ENCODE assay signal across 26 cellular contexts in genomic region chr1:97824200-97824599, GRCh38.
"Had no signal": no experiment of that assay in that cellular context is flagged by ENCODE, and none has a peak within 500 bp of the region (broad histone marks: within the 10 kb centered on the region; RNA-seq: fewer than 3 reads in every experiment).

No MANE protein-coding gene starts in this region.

- H3K27me3 Mint-ChIP-seq: activated CD4-positive, alpha-beta memory T cell treated with anti-CD3 and anti-CD28 coated beads, Interleukin-2, amount 10 ng/mL, durations not matched to agents 7 days and 5 days; activated CD4-positive, alpha-beta T cell treated with anti-CD3 and anti-CD28 coated beads, Interleukin-2, amount 10 ng/mL, durations not matched to agents 7 days and 5 days; activated naive CD4-positive, alpha-beta T cell treated with anti-CD3 and anti-CD28 coated beads, Interleukin-2, amount 10 ng/mL, durations not matched to agents 7 days and 5 days; activated T-cell treated with anti-CD3 and anti-CD28 coated beads, Interleukin-2, amount 50 U/mL, for 24 hours; central memory CD8-positive, alpha-beta T cell; dendritic cell treated with granulocyte-macrophage colony-stimulating factor and Interleukin-4, amounts not matched to agents 40 ng/mL and 50 ng/mL, for 4 days had no signal

- H3K27ac Mint-ChIP-seq: activated CD4-positive, alpha-beta memory T cell treated with anti-CD3 and anti-CD28 coated beads, Interleukin-2, amount 10 ng/mL, durations not matched to agents 7 days and 5 days; activated CD4-positive, alpha-beta T cell treated with anti-CD3 and anti-CD28 coated beads, Interleukin-2, amount 10 ng/mL, durations not matched to agents 7 days and 5 days; activated naive CD4-positive, alpha-beta T cell treated with anti-CD3 and anti-CD28 coated beads, Interleukin-2, amount 10 ng/mL, durations not matched to agents 7 days and 5 days; activated naive CD4-positive, alpha-beta T cell treated with anti-CD3 and anti-CD28 coated beads, Interleukin-2, amount 50 U/mL, for 72 hours; activated T-cell treated with anti-CD3 and anti-CD28 coated beads, Interleukin-2, amount 50 U/mL, for 24 hours; activated T-cell treated with anti-CD3 and anti-CD28 coated beads, Interleukin-2, amount 50 U/mL, for 72 hours; dendritic cell treated with granulocyte-macrophage colony-stimulating factor and Interleukin-4, amounts not matched to agents 40 ng/mL and 50 ng/mL, for 4 days; endodermal cell had no signal

- H3K36me3 ChIP-seq: brain microvascular endothelial cell, heart left ventricle had no signal

- H3K27me3 ChIP-seq: brain microvascular endothelial cell, dorsolateral prefrontal cortex, heart left ventricle had no signal

- DNase-seq: activated CD4-positive, alpha-beta memory T cell treated with anti-CD3 and anti-CD28 coated beads, Interleukin-2, amount 10 ng/mL, durations not matched to agents 7 days and 5 days; activated CD4-positive, alpha-beta T cell treated with anti-CD3 and anti-CD28 coated beads for 1 hour; activated CD4-positive, alpha-beta T cell treated with anti-CD3 and anti-CD28 coated beads for 4 hours; activated CD4-positive, alpha-beta T cell treated with anti-CD3 and anti-CD28 coated beads, Interleukin-2, amount 10 ng/mL, durations not matched to agents 7 days and 5 days; activated CD4-positive, alpha-beta T cell treated with anti-CD3 and anti-CD28 coated beads, Interleukin-2, amount 50 U/mL, for 4 hours; activated CD8-positive, alpha-beta memory T cell treated with anti-CD3 and anti-CD28 coated beads, Interleukin-2, amount 50 U/mL, for 48 hours; activated gamma-delta T cell; activated naive CD4-positive, alpha-beta T cell; activated naive CD4-positive, alpha-beta T cell treated with anti-CD3 and anti-CD28 coated beads, Interleukin-2, amount 10 ng/mL, durations not matched to agents 7 days and 5 days; activated T-cell treated with anti-CD3 and anti-CD28 coated beads for 4 hours; activated T-cell treated with anti-CD3 and anti-CD28 coated beads, Interleukin-2, amount 50 U/mL, for 24 hours; activated T-cell treated with anti-CD3 and anti-CD28 coated beads, Interleukin-2, amount 50 U/mL, for 72 hours; amniotic stem cell; anterior cingulate cortex; brain microvascular endothelial cell; dorsolateral prefrontal cortex; effector memory CD4-positive, alpha-beta T cell; endodermal cell; foreskin fibroblast; heart left ventricle; T-helper 2 cell had no signal

- H3K36me3 Mint-ChIP-seq: activated naive CD4-positive, alpha-beta T cell treated with anti-CD3 and anti-CD28 coated beads, Interleukin-2, amount 50 U/mL, for 72 hours had no signal

- H3K4me3 ChIP-seq: coronary artery, dorsolateral prefrontal cortex, heart left ventricle had no signal

- ATAC-seq: activated naive CD4-positive, alpha-beta T cell treated with anti-CD3 and anti-CD28 coated beads, Interleukin-2, amount 50 U/mL, for 72 hours; activated T-cell treated with anti-CD3 and anti-CD28 coated beads, Interleukin-2, amount 50 U/mL, for 72 hours; esophagus mucosa had no signal

- H3K9me3 Mint-ChIP-seq: activated CD4-positive, alpha-beta memory T cell treated with anti-CD3 and anti-CD28 coated beads, Interleukin-2, amount 10 ng/mL, durations not matched to agents 7 days and 5 days; activated CD4-positive, alpha-beta T cell treated with anti-CD3 and anti-CD28 coated beads, Interleukin-2, amount 10 ng/mL, durations not matched to agents 7 days and 5 days; activated naive CD4-positive, alpha-beta T cell treated with anti-CD3 and anti-CD28 coated beads, Interleukin-2, amount 10 ng/mL, durations not matched to agents 7 days and 5 days; activated naive CD4-positive, alpha-beta T cell treated with anti-CD3 and anti-CD28 coated beads, Interleukin-2, amount 50 U/mL, for 72 hours; activated T-cell treated with anti-CD3 and anti-CD28 coated beads, Interleukin-2, amount 50 U/mL, for 24 hours; activated T-cell treated with anti-CD3 and anti-CD28 coated beads, Interleukin-2, amount 50 U/mL, for 72 hours; central memory CD8-positive, alpha-beta T cell; dendritic cell treated with granulocyte-macrophage colony-stimulating factor and Interleukin-4, amounts not matched to agents 40 ng/mL and 50 ng/mL, for 4 days; endodermal cell had no signal

- H3K4me3 Mint-ChIP-seq: activated CD4-positive, alpha-beta memory T cell treated with anti-CD3 and anti-CD28 coated beads, Interleukin-2, amount 10 ng/mL, durations not matched to agents 7 days and 5 days; activated CD4-positive, alpha-beta T cell treated with anti-CD3 and anti-CD28 coated beads, Interleukin-2, amount 10 ng/mL, durations not matched to agents 7 days and 5 days; activated naive CD4-positive, alpha-beta T cell treated with anti-CD3 and anti-CD28 coated beads, Interleukin-2, amount 10 ng/mL, durations not matched to agents 7 days and 5 days; activated T-cell treated with anti-CD3 and anti-CD28 coated beads, Interleukin-2, amount 50 U/mL, for 24 hours; activated T-cell treated with anti-CD3 and anti-CD28 coated beads, Interleukin-2, amount 50 U/mL, for 72 hours; central memory CD8-positive, alpha-beta T cell; dendritic cell treated with granulocyte-macrophage colony-stimulating factor and Interleukin-4, amounts not matched to agents 40 ng/mL and 50 ng/mL, for 4 days; endodermal cell had no signal

- H3K27ac ChIP-seq: brain microvascular endothelial cell, coronary artery, heart left ventricle had no signal

- H3K9me3 ChIP-seq: heart left ventricle had no signal

- H3K4me1 Mint-ChIP-seq: activated CD4-positive, alpha-beta memory T cell treated with anti-CD3 and anti-CD28 coated beads, Interleukin-2, amount 10 ng/mL, durations not matched to agents 7 days and 5 days; activated naive CD4-positive, alpha-beta T cell treated with anti-CD3 and anti-CD28 coated beads, Interleukin-2, amount 10 ng/mL, durations not matched to agents 7 days and 5 days; endodermal cell had no signal
